In genomic region chr17:32523017-32523680, GRCh38 we compare ENCODE assay signal across 8 cellular contexts. TPM values are rescaled to one million over a fixed set of nuclear protein-coding genes. Genes with fewer than 3 reads are reported as not detected.
DNase-seq lines count a peak whose midpoint lies in the region; ATAC-seq lines count a peak whose summit lies in the region.

No MANE protein-coding gene starts in this region.

- peak; percentile 58 for ATAC-seq in GM18517 (IDR thresholded peaks at IDR 0.05; ENCODE audit: unreplicated experiment)
- peak; percentile 54 for ATAC-seq in GM21723 (IDR thresholded peaks at IDR 0.05; ENCODE audit: unreplicated experiment)

- DNase-seq in NAMALWA (ENCODE audit: low spot score) (peak; percentile 88), foreskin melanocyte (peak; percentile 89), NCI-H1092 treated with DMSO at 0.1 percent for 48 hours (lab: John Stamatoyannopoulos, UW) (no peak), NCI-H1105 treated with DMSO at 0.1 percent for 48 hours (lab: John Stamatoyannopoulos, UW) (no peak), LoVo (ENCODE audit: low spot score) (no peak), cerebellum (ENCODE audit: low spot score) (no peak)

RNA-seq across cellular contexts. Expression of gene CDK5R1, which starts 36.4 kb away (rescaled TPM):
- total RNA-seq in cerebellum: 88.1 TPM

Comparison
In these comparisons a context has a peak if more than half of its experiments do, and no peak if none do; other contexts are left out.
1. DNase-seq: peak in NAMALWA (single experiment) and foreskin melanocyte (single experiment); none in NCI-H1092 treated with DMSO at 0.1 percent for 48 hours (single experiment), NCI-H1105 treated with DMSO at 0.1 percent for 48 hours (single experiment), LoVo (single experiment) and cerebellum (single experiment).